8 cellular contexts compared by ENCODE assay signal in the genomic region with DNA sequence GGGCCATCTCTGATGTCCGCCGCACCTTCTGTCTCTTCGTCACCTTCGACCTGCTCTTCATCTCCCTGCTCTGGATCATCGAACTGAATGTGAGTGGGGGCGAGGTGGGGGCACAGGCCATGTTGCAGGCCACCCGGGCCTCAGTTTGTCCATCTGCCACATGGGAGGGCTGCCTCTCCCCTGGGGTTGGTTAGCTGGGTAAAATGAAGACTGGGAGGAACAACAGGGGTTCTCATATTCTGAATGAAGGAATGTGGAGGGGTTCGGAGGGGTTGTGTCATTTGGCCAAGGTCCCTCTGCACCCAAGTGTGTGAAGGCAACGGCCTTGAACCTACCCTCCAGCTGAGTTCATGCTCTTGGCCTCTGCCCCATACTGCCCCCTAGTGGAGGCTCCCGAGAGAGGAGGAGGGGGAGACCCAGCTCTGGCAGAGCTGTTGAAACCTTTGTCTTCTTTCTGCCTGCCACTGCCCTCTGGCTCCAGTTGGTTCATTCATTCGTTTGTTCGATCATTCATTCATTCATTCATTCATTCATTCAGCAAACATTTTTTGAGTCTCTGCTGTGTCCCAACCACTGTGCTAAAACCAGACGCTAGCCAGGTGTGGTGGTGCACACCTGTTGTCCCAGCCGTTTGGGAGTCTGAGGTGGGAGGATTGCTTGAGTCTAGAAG. TPM values are rescaled to one million over a fixed set of nuclear protein-coding genes. Genes with fewer than 3 reads are reported as not detected.
A peak's percentile ranks its signal among the peaks of the same experiment; 100 is the strongest.
DNase-seq lines count a peak whose midpoint lies in the region; ATAC-seq, FAIRE-seq and TF ChIP-seq lines count a peak whose summit lies in the region.

No MANE protein-coding gene starts in this region.

- H3K4me1 ChIP-seq in K562 (replicated peaks in 1 of 2; ENCODE audit: control insufficient read depth in 2 of 2, insufficient read depth in 2 of 2, low read length in 2 of 2) (peaks cover 48 to 55% of the 10 kb centered on the region in 2 experiments), keratinocyte (ENCODE audit: control insufficient read depth, extremely low read depth, insufficient read depth, low read length) (no peaks in the 10 kb centered on the region)

- no TSS peak for BruUV-seq in K562 (replicated peaks; lab: Mats Ljungman, UMichigan)

- dilution Hi-C loops in keratinocyte (cut with MboI; ENCODE audit: extremely low pct_ligation_motif_present, low sequenced_read_pairs): no loop called here

- H3K27me3 ChIP-seq in K562 (ENCODE audit: control insufficient read depth in 2 of 2, insufficient read depth in 2 of 2, low read length in 2 of 2) (no peaks in the 10 kb centered on the region), keratinocyte (ENCODE audit: control insufficient read depth, extremely low read depth, insufficient read depth, low read length) (no peaks in the 10 kb centered on the region)

- TF ChIP-seq EP300 in K562 (IDR thresholded peaks at IDR 0.05; ENCODE audit: low read length): no peak

- no peak overlapping the region for H3K4me3 ChIP-seq in K562
- H3K4me3 ChIP-seq in keratinocyte (ENCODE audit: control insufficient read depth in 2 of 3, extremely low read depth in 1 of 3, insufficient read depth in 2 of 3, low read depth in 1 of 3, low read length in 3 of 3): no peak overlapping the region

- H3K79me2 ChIP-seq in K562 (ENCODE audit: control insufficient read depth, insufficient read depth, low read length) (peaks cover 47% of the 10 kb centered on the region), keratinocyte (ENCODE audit: control insufficient read depth, insufficient read depth, low read length) (no peaks in the 10 kb centered on the region)

- WGBS in K562 (ENCODE audit: insufficient coverage, low coverage, missing lambda C conversion rate): 16% methylated on average over 10 of the region's 14 CpGs

- POLR2A ChIA-PET in K562 (lab: Yijun Ruan, JAX): interaction anchor here (0.9 to 1.4 kb wide), 5 partner anchors 8 to 20 kb away, joined by 3 to 9 read pairs (median 4); a partner anchor contains a TSS

- CTCF ChIA-PET in K562 (lab: Yijun Ruan, JAX; ENCODE audit: low intra/inter-chr PET ratio): interaction anchor here (0.6 to 3.3 kb wide), 2 partner anchors 10 to 31 kb away, joined by 3 to 38 read pairs; no protein-coding TSS in a partner anchor

- no peak overlapping the region for H3K4me2 ChIP-seq in K562 (ENCODE audit: insufficient read depth, low read length)
- H3K4me2 ChIP-seq in keratinocyte (ENCODE audit: control insufficient read depth, extremely low read depth, insufficient read depth, low read depth, low read length): no peak overlapping the region

- H2AFZ ChIP-seq in K562 (ENCODE audit: low read depth, low read length): no peak overlapping the region
- no peak overlapping the region for H2AFZ ChIP-seq in keratinocyte (ENCODE audit: control insufficient read depth, low read length)

- in situ Hi-C loops in K562 (cut with MboI): no loop called here

- H3K27ac ChIP-seq in K562 (ENCODE audit: extremely low read depth, low read depth, low read length) (no peak overlapping the region; the same call in 2 of the 3 replicates), keratinocyte (ENCODE audit: control insufficient read depth, insufficient read depth, low read length) (no peak overlapping the region)

- peak; percentile 84 for ATAC-seq in K562
- ATAC-seq in GM19035 (IDR thresholded peaks at IDR 0.05; ENCODE audit: unreplicated experiment): no peak
- no peak for ATAC-seq in HG02938 (IDR thresholded peaks at IDR 0.05; ENCODE audit: unreplicated experiment)

- no peak for TF ChIP-seq POLR2A in K562 (conservative IDR thresholded peaks at IDR 0.05)

- DNase-seq in D721Med (ENCODE audit: insufficient read length, low spot score) (peak; percentile 93), HuH-7.5 (ENCODE audit: low spot score) (peak; percentile 86), UCSD-AML1 (lab: John Stamatoyannopoulos, UW; ENCODE audit: unreplicated experiment) (peak; percentile 72), K562 (ENCODE audit: extremely low read depth in 1 of 4, low spot score in 3 of 4) (peak; percentile 86 to 91 (median 89)), keratinocyte (ENCODE audit: low read depth, low spot score) (no peak)
- peak; percentile 86 to 87 for DNase-seq in stimulated activated CD4-positive, alpha-beta T cell treated with anti-CD3 and anti-CD28 coated beads, Interleukin-2, amount 100 ng/mL, for 48 hours

- peak; percentile 30 to 70 for TF ChIP-seq RAD21 in K562 (CRISPR knock-in tag; conservative IDR thresholded peaks at IDR 0.05 in 1 of 2, IDR thresholded peaks at IDR 0.05 in 1 of 2)

- no peak for FAIRE-seq in D721Med (lab: Jason Lieb, UNC)
- peak; percentile 87 for FAIRE-seq in K562 (lab: Jason Lieb, UNC)
- peak; percentile 46 for FAIRE-seq in keratinocyte (lab: Jason Lieb, UNC)

- H3K9me1 ChIP-seq in K562 (ENCODE audit: control insufficient read depth, insufficient read depth, low read length) (no peaks in the 10 kb centered on the region), keratinocyte (ENCODE audit: control insufficient read depth, extremely low read depth, insufficient read depth, low read length) (no peaks in the 10 kb centered on the region)

- H4K20me1 ChIP-seq in K562 (replicated peaks; ENCODE audit: control insufficient read depth, insufficient read depth, low read length) (no peaks in the 10 kb centered on the region), keratinocyte (ENCODE audit: control insufficient read depth, extremely low read depth, insufficient read depth, low read length) (peaks cover 3% of the 10 kb centered on the region)

- H3K9ac ChIP-seq in K562 (ENCODE audit: insufficient read depth in 1 of 2, low read depth in 2 of 2, low read length in 2 of 2) (peak overlapping the region; percentile 6 to 89; a peak in 3 of 4 replicates), keratinocyte (ENCODE audit: control insufficient read depth, extremely low read depth, insufficient read depth, low read length) (no peak overlapping the region)

- peaks cover 50% of the 10 kb centered on the region for H3K36me3 ChIP-seq in K562 (ENCODE audit: control insufficient read depth, insufficient read depth, low read length)
- peaks cover 6 to 13% of the 10 kb centered on the region in 2 experiments for H3K36me3 ChIP-seq in keratinocyte (ENCODE audit: control insufficient read depth in 2 of 2, extremely low read depth in 1 of 2, insufficient read depth in 2 of 2, low read length in 2 of 2)

- intact Hi-C loops in K562 (cut with micrococcal nuclease): no loop called here

- no peaks in the 10 kb centered on the region for H3K9me3 ChIP-seq in K562 (replicated peaks; ENCODE audit: control insufficient read depth, insufficient read depth, low read depth, low read length)
- H3K9me3 ChIP-seq in keratinocyte (ENCODE audit: control insufficient read depth, low read depth, low read length): no peaks in the 10 kb centered on the region

- TF ChIP-seq CTCF in D721Med (IDR thresholded peaks at IDR 0.05; ENCODE audit: insufficient read depth, missing control alignments): peak; percentile 87
- TF ChIP-seq CTCF in K562 (IDR thresholded peaks at IDR 0.05 in 2 of 3, conservative IDR thresholded peaks at IDR 0.05 in 1 of 3; ENCODE audit: insufficient read depth in 2 of 3, low read depth in 1 of 3, low read length in 3 of 3): peak; percentile 90 to 96 (median 91)
- TF ChIP-seq CTCF in keratinocyte (optimal IDR thresholded peaks at IDR 0.05 in 1 of 3, IDR thresholded peaks at IDR 0.05 in 1 of 3, conservative IDR thresholded peaks at IDR 0.05 in 1 of 3; ENCODE audit: extremely low read depth in 1 of 3, insufficient read depth in 2 of 3, low read length in 3 of 3): peak; percentile 86 to 96 (median 94)

RNA-seq across cellular contexts. Expression of a gene that starts 11.4 kb away (rescaled TPM):
- total RNA-seq in K562 (2011; cell fraction: chromatin; rRNA removed; ENCODE audit: low replicate concordance): 3.6 and 11.8 TPM in 2 replicates
- total RNA-seq in K562 (2011; cell fraction: nucleolus; rRNA removed): 6.8 and 7.2 TPM in 2 replicates
- 5.1 and 6.0 TPM in 2 replicates for total RNA-seq in K562 (2011; cell fraction: nucleoplasm; rRNA removed)
- total RNA-seq in K562 (2014; rRNA removed) (0.82 and 1.2 TPM in 2 replicates), K562 (2014; rRNA removed; fragmentation: Illumina TruSeq; extraction: Trizol) (0.29 and 0.33 TPM in 2 replicates), K562 (2015; rRNA removed; fragmentation: Illumina TruSeq; extraction: Trizol) (0.98 and 1.4 TPM in 2 replicates), K562 (2021) (1.1 and 1.4 TPM in 2 replicates)
- polyA plus RNA-seq in K562 (2011; rRNA removed) (0.58 and 0.67 TPM in 2 replicates), K562 (2014; fragmentation: Illumina TruSeq; extraction: Trizol) (0.65 and 0.73 TPM in 2 replicates), K562 (2014; fragmentation: Nextera tagmentation; extraction: Ambion mirVana) (not detected), K562 (2014; rRNA removed) (0.86 and 1.4 TPM in 2 replicates), keratinocyte (0.06 to 0.26 TPM (median 0.20 TPM) in 3 replicates)
- 0.34 and 0.92 TPM in 2 replicates for polyA plus RNA-seq in K562 (2011; cell fraction: cytosol; rRNA removed)
- polyA plus RNA-seq in K562 (2011; cell fraction: nucleus; rRNA removed): 3.7 and 7.7 TPM in 2 replicates
- 1.4 and 3.2 TPM in 2 replicates for polyA plus RNA-seq in K562 (2012)
- polyA minus RNA-seq in K562 (2011; rRNA and poly(A)+ RNA removed): 0.33 and 0.53 TPM in 2 replicates
- polyA minus RNA-seq in K562 (2011; cell fraction: cytosol; rRNA and poly(A)+ RNA removed): not detected in 2 replicates
- polyA minus RNA-seq in K562 (2011; cell fraction: nucleus; rRNA and poly(A)+ RNA removed): 1.6 and 2.2 TPM in 2 replicates
- 0.20 TPM for polyA plus RNA-seq in keratinocyte (2011; ENCODE audit: low read depth)
- polyA plus RNA-seq in keratinocyte (2011; cell fraction: cytosol; rRNA removed): 0.06 and 0.13 TPM in 2 replicates
- 0.70 and 1.1 TPM in 2 replicates for polyA plus RNA-seq in keratinocyte (2011; cell fraction: nucleus; rRNA removed)
- 0.16 and 0.62 TPM in 2 replicates for polyA plus RNA-seq in keratinocyte (2012; ENCODE audit: low replicate concordance)
- 0.36 to 0.79 TPM in 2 of 3 replicates, not detected in the other for polyA minus RNA-seq in keratinocyte
- not detected for polyA minus RNA-seq in keratinocyte (2011; cell fraction: cytosol; rRNA and poly(A)+ RNA removed)
- 0.42 TPM in 1 of 2 replicates, not detected in the other for polyA minus RNA-seq in keratinocyte (2011; cell fraction: nucleus; rRNA and poly(A)+ RNA removed)

RNA-seq across cellular contexts. Expression of a gene that starts 14.5 kb away (rescaled TPM):
- 0.81 and 8.9 TPM in 2 replicates for total RNA-seq in K562 (2011; cell fraction: chromatin; rRNA removed; ENCODE audit: low replicate concordance)
- 7.3 and 7.9 TPM in 2 replicates for total RNA-seq in K562 (2011; cell fraction: nucleolus; rRNA removed)
- 6.0 and 8.4 TPM in 2 replicates for total RNA-seq in K562 (2011; cell fraction: nucleoplasm; rRNA removed)
- 15.8 and 18.1 TPM in 2 replicates for total RNA-seq in K562 (2014; rRNA removed)
- 2.0 and 3.0 TPM in 2 replicates for total RNA-seq in K562 (2014; rRNA removed; fragmentation: Illumina TruSeq; extraction: Trizol)
- 9.0 and 9.6 TPM in 2 replicates for total RNA-seq in K562 (2015; rRNA removed; fragmentation: Illumina TruSeq; extraction: Trizol)
- 17.2 and 17.4 TPM in 2 replicates for total RNA-seq in K562 (2021)
- polyA plus RNA-seq in K562 (2011; rRNA removed): 3.3 and 5.8 TPM in 2 replicates
- 3.3 and 24.0 TPM in 2 replicates for polyA plus RNA-seq in K562 (2011; cell fraction: cytosol; rRNA removed)
- polyA plus RNA-seq in K562 (2011; cell fraction: nucleus; rRNA removed): 8.7 and 33.8 TPM in 2 replicates
- 23.3 and 34.1 TPM in 2 replicates for polyA plus RNA-seq in K562 (2012)
- polyA plus RNA-seq in K562 (2014; fragmentation: Illumina TruSeq; extraction: Trizol): 3.1 and 9.3 TPM in 2 replicates
- 1 to 10 TPM in 1 of 2 experiments, under 1 TPM in 1; 0.55 to 1.5 TPM for polyA plus RNA-seq in K562 (2014; fragmentation: Nextera tagmentation; extraction: Ambion mirVana)
- 17.8 and 20.0 TPM in 2 replicates for polyA plus RNA-seq in K562 (2014; rRNA removed)
- 0.21 and 1.8 TPM in 2 replicates for polyA minus RNA-seq in K562 (2011; rRNA and poly(A)+ RNA removed)
- polyA minus RNA-seq in K562 (2011; cell fraction: cytosol; rRNA and poly(A)+ RNA removed): 1.5 and 6.7 TPM in 2 replicates
- polyA minus RNA-seq in K562 (2011; cell fraction: nucleus; rRNA and poly(A)+ RNA removed): 1.00 and 1.8 TPM in 2 replicates
- not detected in 3 replicates for polyA plus RNA-seq in keratinocyte
- polyA plus RNA-seq in keratinocyte (2011; ENCODE audit: low read depth): not detected
- not detected in 2 replicates for polyA plus RNA-seq in keratinocyte (2011; cell fraction: cytosol; rRNA removed)
- not detected in 2 replicates for polyA plus RNA-seq in keratinocyte (2011; cell fraction: nucleus; rRNA removed)
- polyA plus RNA-seq in keratinocyte (2012; ENCODE audit: low replicate concordance): not detected in 2 replicates
- polyA minus RNA-seq in keratinocyte: not detected in 3 replicates
- polyA minus RNA-seq in keratinocyte (2011; cell fraction: cytosol; rRNA and poly(A)+ RNA removed): not detected
- not detected in 2 replicates for polyA minus RNA-seq in keratinocyte (2011; cell fraction: nucleus; rRNA and poly(A)+ RNA removed)

RNA-seq across cellular contexts. Expression of a gene that starts 16.9 kb away (rescaled TPM):
- 89.9 and 212 TPM in 2 replicates for total RNA-seq in K562 (2011; cell fraction: chromatin; rRNA removed; ENCODE audit: low replicate concordance)
- total RNA-seq in K562 (2011; cell fraction: nucleolus; rRNA removed): 162 and 190 TPM in 2 replicates
- 132 TPM in 2 replicates for total RNA-seq in K562 (2011; cell fraction: nucleoplasm; rRNA removed)
- total RNA-seq in K562 (2014; rRNA removed) (41.1 and 46.0 TPM in 2 replicates), K562 (2014; rRNA removed; fragmentation: Illumina TruSeq; extraction: Trizol) (18.6 and 22.0 TPM in 2 replicates), K562 (2015; rRNA removed; fragmentation: Illumina TruSeq; extraction: Trizol) (31.6 and 32.1 TPM in 2 replicates), K562 (2021) (60.2 and 69.3 TPM in 2 replicates)
- polyA plus RNA-seq in K562 (2011; rRNA removed) (64.4 and 64.9 TPM in 2 replicates), K562 (2014; fragmentation: Illumina TruSeq; extraction: Trizol) (51.1 and 62.4 TPM in 2 replicates), K562 (2014; fragmentation: Nextera tagmentation; extraction: Ambion mirVana) (1 to 10 TPM in 1 of 2 experiments, under 1 TPM in 1; 0.63 to 1.9 TPM), K562 (2014; rRNA removed) (79.9 and 87.0 TPM in 2 replicates), keratinocyte (29.0 to 39.6 TPM (median 33.9 TPM) in 3 replicates)
- polyA plus RNA-seq in K562 (2011; cell fraction: cytosol; rRNA removed): 45.8 and 114 TPM in 2 replicates
- polyA plus RNA-seq in K562 (2011; cell fraction: nucleus; rRNA removed): 254 and 418 TPM in 2 replicates
- polyA plus RNA-seq in K562 (2012): 58.5 and 83.7 TPM in 2 replicates
- 27.4 and 54.1 TPM in 2 replicates for polyA minus RNA-seq in K562 (2011; rRNA and poly(A)+ RNA removed)
- 25.1 and 39.6 TPM in 2 replicates for polyA minus RNA-seq in K562 (2011; cell fraction: cytosol; rRNA and poly(A)+ RNA removed)
- 62.2 and 85.6 TPM in 2 replicates for polyA minus RNA-seq in K562 (2011; cell fraction: nucleus; rRNA and poly(A)+ RNA removed)
- polyA plus RNA-seq in keratinocyte (2011; ENCODE audit: low read depth): 25.9 TPM
- 25.5 and 26.6 TPM in 2 replicates for polyA plus RNA-seq in keratinocyte (2011; cell fraction: cytosol; rRNA removed)
- polyA plus RNA-seq in keratinocyte (2011; cell fraction: nucleus; rRNA removed): 57.2 and 70.3 TPM in 2 replicates
- 31.2 and 36.8 TPM in 2 replicates for polyA plus RNA-seq in keratinocyte (2012; ENCODE audit: low replicate concordance)
- polyA minus RNA-seq in keratinocyte: 32.4 to 42.2 TPM (median 41.6 TPM) in 3 replicates
- polyA minus RNA-seq in keratinocyte (2011; cell fraction: cytosol; rRNA and poly(A)+ RNA removed): 29.2 TPM
- polyA minus RNA-seq in keratinocyte (2011; cell fraction: nucleus; rRNA and poly(A)+ RNA removed): 18.5 and 20.1 TPM in 2 replicates

RNA-seq across cellular contexts. Expression of a gene that starts 27.0 kb away (rescaled TPM):
- total RNA-seq in K562 (2011; cell fraction: chromatin; rRNA removed; ENCODE audit: low replicate concordance): not detected in 2 replicates
- not detected in 2 replicates for total RNA-seq in K562 (2011; cell fraction: nucleolus; rRNA removed)
- not detected in 2 replicates for total RNA-seq in K562 (2011; cell fraction: nucleoplasm; rRNA removed)
- not detected in 2 replicates for total RNA-seq in K562 (2014; rRNA removed)
- 0.07 TPM in 1 of 2 replicates, not detected in the other for total RNA-seq in K562 (2014; rRNA removed; fragmentation: Illumina TruSeq; extraction: Trizol)
- total RNA-seq in K562 (2015; rRNA removed; fragmentation: Illumina TruSeq; extraction: Trizol): not detected in 2 replicates
- total RNA-seq in K562 (2021): 0.18 TPM in 1 of 2 replicates, not detected in the other
- polyA plus RNA-seq in K562 (2011; rRNA removed): 0.10 TPM in 1 of 2 replicates, not detected in the other
- 0.15 TPM in 1 of 2 replicates, not detected in the other for polyA plus RNA-seq in K562 (2011; cell fraction: cytosol; rRNA removed)
- polyA plus RNA-seq in K562 (2011; cell fraction: nucleus; rRNA removed): 0.07 TPM in 1 of 2 replicates, not detected in the other
- 0.06 and 0.14 TPM in 2 replicates for polyA plus RNA-seq in K562 (2012)
- 0.10 TPM in 1 of 2 replicates, not detected in the other for polyA plus RNA-seq in K562 (2014; fragmentation: Illumina TruSeq; extraction: Trizol)
- under 1 TPM in 1 of 2 experiments, not detected in 1; 0.07 TPM for polyA plus RNA-seq in K562 (2014; fragmentation: Nextera tagmentation; extraction: Ambion mirVana)
- polyA plus RNA-seq in K562 (2014; rRNA removed): not detected in 2 replicates
- not detected in 2 replicates for polyA minus RNA-seq in K562 (2011; rRNA and poly(A)+ RNA removed)
- not detected in 2 replicates for polyA minus RNA-seq in K562 (2011; cell fraction: cytosol; rRNA and poly(A)+ RNA removed)
- not detected in 2 replicates for polyA minus RNA-seq in K562 (2011; cell fraction: nucleus; rRNA and poly(A)+ RNA removed)
- polyA plus RNA-seq in keratinocyte: 0.14 to 0.35 TPM (median 0.18 TPM) in 3 replicates
- not detected for polyA plus RNA-seq in keratinocyte (2011; ENCODE audit: low read depth)
- polyA plus RNA-seq in keratinocyte (2011; cell fraction: cytosol; rRNA removed): 0.19 and 0.27 TPM in 2 replicates
- 0.11 and 0.15 TPM in 2 replicates for polyA plus RNA-seq in keratinocyte (2011; cell fraction: nucleus; rRNA removed)
- polyA plus RNA-seq in keratinocyte (2012; ENCODE audit: low replicate concordance): 0.21 TPM in 1 of 2 replicates, not detected in the other
- 0.13 to 0.33 TPM (median 0.19 TPM) in 3 replicates for polyA minus RNA-seq in keratinocyte
- polyA minus RNA-seq in keratinocyte (2011; cell fraction: cytosol; rRNA and poly(A)+ RNA removed): not detected
- polyA minus RNA-seq in keratinocyte (2011; cell fraction: nucleus; rRNA and poly(A)+ RNA removed): not detected in 2 replicates

RNA-seq across cellular contexts. Expression of a gene that starts 34.1 kb away (rescaled TPM):
- total RNA-seq in K562 (2011; cell fraction: chromatin; rRNA removed; ENCODE audit: low replicate concordance): 10.0 and 22.8 TPM in 2 replicates
- total RNA-seq in K562 (2011; cell fraction: nucleolus; rRNA removed): 19.2 and 22.0 TPM in 2 replicates
- total RNA-seq in K562 (2011; cell fraction: nucleoplasm; rRNA removed): 14.4 and 20.3 TPM in 2 replicates
- total RNA-seq in K562 (2014; rRNA removed): 4.5 and 5.5 TPM in 2 replicates
- 2.1 and 4.0 TPM in 2 replicates for total RNA-seq in K562 (2014; rRNA removed; fragmentation: Illumina TruSeq; extraction: Trizol)
- 3.9 and 5.2 TPM in 2 replicates for total RNA-seq in K562 (2015; rRNA removed; fragmentation: Illumina TruSeq; extraction: Trizol)
- 7.5 and 9.4 TPM in 2 replicates for total RNA-seq in K562 (2021)
- 5.3 and 6.0 TPM in 2 replicates for polyA plus RNA-seq in K562 (2011; rRNA removed)
- 5.6 and 10.7 TPM in 2 replicates for polyA plus RNA-seq in K562 (2011; cell fraction: cytosol; rRNA removed)
- 18.7 and 30.5 TPM in 2 replicates for polyA plus RNA-seq in K562 (2011; cell fraction: nucleus; rRNA removed)
- polyA plus RNA-seq in K562 (2012): 8.4 and 12.5 TPM in 2 replicates
- 5.5 and 5.9 TPM in 2 replicates for polyA plus RNA-seq in K562 (2014; fragmentation: Illumina TruSeq; extraction: Trizol)
- under 1 TPM; 0.38 to 0.76 TPM for polyA plus RNA-seq in K562 (2014; fragmentation: Nextera tagmentation; extraction: Ambion mirVana)
- 5.6 and 7.1 TPM in 2 replicates for polyA plus RNA-seq in K562 (2014; rRNA removed)
- polyA minus RNA-seq in K562 (2011; rRNA and poly(A)+ RNA removed): 1.1 and 4.4 TPM in 2 replicates
- 2.8 and 8.3 TPM in 2 replicates for polyA minus RNA-seq in K562 (2011; cell fraction: cytosol; rRNA and poly(A)+ RNA removed)
- polyA minus RNA-seq in K562 (2011; cell fraction: nucleus; rRNA and poly(A)+ RNA removed): 2.0 and 4.3 TPM in 2 replicates
- 4.8 to 10.8 TPM (median 5.6 TPM) in 3 replicates for polyA plus RNA-seq in keratinocyte
- polyA plus RNA-seq in keratinocyte (2011; ENCODE audit: low read depth): 1.8 TPM
- 3.5 and 4.9 TPM in 2 replicates for polyA plus RNA-seq in keratinocyte (2011; cell fraction: cytosol; rRNA removed)
- 21.6 and 27.4 TPM in 2 replicates for polyA plus RNA-seq in keratinocyte (2011; cell fraction: nucleus; rRNA removed)
- 5.2 and 11.7 TPM in 2 replicates for polyA plus RNA-seq in keratinocyte (2012; ENCODE audit: low replicate concordance)
- 10.4 to 23.9 TPM (median 16.9 TPM) in 3 replicates for polyA minus RNA-seq in keratinocyte
- polyA minus RNA-seq in keratinocyte (2011; cell fraction: cytosol; rRNA and poly(A)+ RNA removed): 9.6 TPM
- polyA minus RNA-seq in keratinocyte (2011; cell fraction: nucleus; rRNA and poly(A)+ RNA removed): 9.9 and 11.1 TPM in 2 replicates
